ENCODE assay signal across 1 cellular context in the genomic region with DNA sequence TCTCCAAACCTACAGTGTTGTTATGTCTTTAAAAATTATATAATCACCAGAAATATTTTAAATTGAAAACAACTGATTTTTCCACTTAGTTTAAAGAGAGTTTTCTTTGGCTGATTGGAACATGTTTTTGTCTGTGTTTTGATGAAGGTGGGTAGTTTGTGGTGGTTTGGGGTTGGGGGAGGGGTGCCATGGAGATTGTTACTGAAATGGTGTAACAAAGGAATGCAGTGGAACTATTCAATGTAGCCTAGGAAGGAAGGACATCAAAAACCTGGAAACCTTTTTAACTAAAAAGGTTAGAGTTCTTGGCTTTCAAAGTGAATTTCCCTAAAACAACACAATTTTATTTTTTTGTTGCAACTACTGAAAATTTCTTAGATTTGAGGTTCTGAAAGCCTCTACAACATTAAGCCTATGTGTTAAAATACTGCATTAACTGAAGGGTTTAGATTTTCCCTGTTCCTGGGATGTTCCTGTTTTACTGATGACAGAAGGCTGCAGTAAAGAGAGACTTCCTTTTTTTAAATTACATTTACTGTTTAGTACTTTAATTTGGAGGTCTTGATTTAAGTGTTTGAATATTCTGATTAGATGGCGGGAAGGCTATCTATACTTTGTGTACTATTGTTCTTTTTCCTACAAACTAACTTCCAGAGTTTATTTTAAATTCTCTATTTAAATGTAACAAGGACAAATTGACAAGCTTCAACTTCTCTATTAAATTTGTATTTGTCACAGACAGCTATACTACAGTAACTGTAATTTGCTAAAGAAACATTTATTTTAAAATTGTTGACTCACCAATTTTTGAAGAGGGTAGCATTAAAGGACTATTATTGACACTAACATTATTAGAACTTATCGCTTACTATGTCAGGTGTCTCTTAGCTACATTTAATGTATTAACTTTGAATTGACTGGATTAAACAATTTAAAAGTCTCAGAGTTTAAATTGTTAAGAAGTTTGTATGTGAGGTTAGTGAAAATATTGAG.
TF ChIP-seq lines count a peak whose summit lies in the region.

No MANE protein-coding gene starts in this region.

TF ChIP-seq in GM12878, 131 proteins besides CTCF, POLR2A, EP300 and RAD21 (continued from another document):
- TF ChIP-seq E4F1 (IDR thresholded peaks at IDR 0.05; ENCODE audit: borderline replicate concordance, partially characterized antibody) = no peak
